15 cellular contexts compared by ENCODE assay signal in the genomic region with DNA sequence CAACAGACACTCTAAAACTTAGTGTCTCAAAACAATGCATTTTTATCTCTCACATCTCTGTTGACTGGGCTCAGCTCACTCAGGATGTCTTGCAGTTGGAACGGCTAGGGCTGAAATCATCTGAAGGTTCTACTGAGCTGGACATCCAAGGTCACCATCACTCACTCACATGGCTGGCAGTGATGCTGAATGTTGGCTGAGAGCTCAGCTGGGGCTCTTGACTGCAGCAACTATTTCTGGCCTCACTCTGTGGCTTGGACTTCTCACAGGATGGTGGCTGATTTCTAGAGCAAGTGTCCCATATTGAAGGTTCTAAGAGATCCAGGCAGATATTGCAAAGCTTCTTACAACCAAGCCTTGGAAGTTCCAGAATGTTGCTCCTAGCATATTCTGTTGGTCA.
DNase-seq lines count a peak whose midpoint lies in the region; ATAC-seq, FAIRE-seq and TF ChIP-seq lines count a peak whose summit lies in the region.
"Had no signal": no experiment of that assay in that cellular context is flagged by ENCODE, and none has a peak within 500 bp of the region (broad histone marks: within the 10 kb centered on the region; RNA-seq: fewer than 3 reads in every experiment).

No MANE protein-coding gene starts in this region.

- H2AFZ ChIP-seq in osteoblast (ENCODE audit: low read length): no peak overlapping the region

- H4K20me1 ChIP-seq in osteoblast (ENCODE audit: insufficient read depth, low read length): no peaks in the 10 kb centered on the region

- peaks cover 9% of the 10 kb centered on the region for H3K4me1 ChIP-seq in colonic mucosa
- no peaks in the 10 kb centered on the region for H3K4me1 ChIP-seq in osteoblast (ENCODE audit: insufficient read depth, low read length)

- TF ChIP-seq CTCF in colonic mucosa (IDR thresholded peaks at IDR 0.05) (no peak), osteoblast (IDR thresholded peaks at IDR 0.05; ENCODE audit: extremely low read depth, low read depth, low read length) (no peak)

- H3K9ac ChIP-seq in colonic mucosa (ENCODE audit: low read depth in 2 of 2, low read length in 2 of 2): no peak overlapping the region

- H3K36me3 ChIP-seq in colonic mucosa: no peaks in the 10 kb centered on the region
- no peaks in the 10 kb centered on the region for H3K36me3 ChIP-seq in osteoblast (ENCODE audit: insufficient read depth, low read length)
- H3K36me3 ChIP-seq: prostate gland, SJCRH30 had no signal

- FAIRE-seq in urothelium cell line (lab: Jason Lieb, UNC): peak; percentile 86
- FAIRE-seq: GM18507 had no signal

- DNase-seq in colonic mucosa (peak; percentile 15), left ventricle myocardium superior (peak; percentile 67), osteoblast (ENCODE audit: insufficient read length, low spot score, missing footprints) (peak; percentile 37), urothelium cell line (ENCODE audit: low spot score) (no peak), foreskin melanocyte (no peak)
- DNase-seq: activated CD4-positive, CD25-positive, alpha-beta regulatory T cell treated with anti-CD3 and anti-CD28 coated beads, Interleukin-2, amount 50 U/mL, for 72 hours; activated CD8-positive, alpha-beta memory T cell treated with anti-CD3 and anti-CD28 coated beads, Interleukin-2, amount 10 ng/mL, durations not matched to agents 7 days and 5 days; activated gamma-delta T cell; NCI-H1105; SJCRH30 had no signal

- peak; percentile 82 for ATAC-seq in left ventricle myocardium superior
- ATAC-seq in HG03442 (IDR thresholded peaks at IDR 0.05; ENCODE audit: unreplicated experiment): no peak
- no peak for ATAC-seq in GM18502 (IDR thresholded peaks at IDR 0.05; ENCODE audit: poor library complexity, unreplicated experiment)
- ATAC-seq: activated CD8-positive, alpha-beta memory T cell treated with anti-CD3 and anti-CD28 coated beads, Interleukin-2, amount 10 ng/mL, durations not matched to agents 7 days and 5 days had no signal

- no peaks in the 10 kb centered on the region for H3K9me3 ChIP-seq in colonic mucosa
- H3K9me3 ChIP-seq in osteoblast (ENCODE audit: low read depth, low read length): no peaks in the 10 kb centered on the region
- H3K9me3 ChIP-seq: prostate gland, SJCRH30 had no signal

- H3K27me3 ChIP-seq in colonic mucosa: no peaks in the 10 kb centered on the region
- no peaks in the 10 kb centered on the region for H3K27me3 ChIP-seq in osteoblast (ENCODE audit: insufficient read depth, low read length)
- H3K27me3 ChIP-seq: SJCRH30 had no signal

- H3K4me2 ChIP-seq in osteoblast (ENCODE audit: insufficient read depth, low read length): no peak overlapping the region

- no peak overlapping the region for H3K27ac ChIP-seq in colonic mucosa
- H3K27ac ChIP-seq in osteoblast (ENCODE audit: low read depth, low read length): no peak overlapping the region
- H3K27ac ChIP-seq: C4-2B, prostate gland, SJCRH30 had no signal

- no peaks in the 10 kb centered on the region for H3K79me2 ChIP-seq in osteoblast (ENCODE audit: insufficient read depth, low read length)

- intact Hi-C loops in colonic mucosa (cut with DNase I): no loop called here
- intact Hi-C loops in left ventricle myocardium superior (cut with micrococcal nuclease): no loop called here

- no peak overlapping the region for H3K4me3 ChIP-seq in colonic mucosa
- H3K4me3 ChIP-seq in osteoblast (ENCODE audit: insufficient read depth, low read length): no peak overlapping the region
- H3K4me3 ChIP-seq: prostate gland, SJCRH30 had no signal

Comparison
In these comparisons a context has a peak if more than half of its experiments do, and no peak if none do; other contexts are left out.
1. DNase-seq: peak in colonic mucosa (single experiment), left ventricle myocardium superior (single experiment) and osteoblast (single experiment); none in urothelium cell line (single experiment) and foreskin melanocyte (single experiment).